In genomic region chr18:7568426-7568825, GRCh38 we compare ENCODE assay signal across 8 cellular contexts. TPM values are rescaled to one million over a fixed set of nuclear protein-coding genes. Genes with fewer than 3 reads are reported as not detected.
DNase-seq lines count a peak whose midpoint lies in the region; ATAC-seq and TF ChIP-seq lines count a peak whose summit lies in the region.

No MANE protein-coding gene starts in this region.

- peak; percentile 33 for TF ChIP-seq CTCF in Calu3 (IDR thresholded peaks at IDR 0.05; ENCODE audit: unreplicated experiment)
- TF ChIP-seq CTCF in heart left ventricle (IDR thresholded peaks at IDR 0.05), result peak in 9 of 12 donors; percentile 14 to 53 (median 28)
- TF ChIP-seq CTCF in osteocyte (IDR thresholded peaks at IDR 0.05), result peak; percentile 48

- no peaks in the 10 kb centered on the region for H3K9me3 ChIP-seq in heart left ventricle

- no peak for TF ChIP-seq POLR2A in heart left ventricle (IDR thresholded peaks at IDR 0.05)

- in situ Hi-C loops in ACHN (cut with HindIII; ENCODE audit: low pct_ligation_motif_present, low pct_unique_long_range_greater_than_20kb, low sequenced_read_pairs), result no loop called here

- peak overlapping the region; percentile 91 to 99 (median 98) for H3K27ac ChIP-seq in heart left ventricle

- no peak overlapping the region for H3K27ac Mint-ChIP-seq in Calu3 (ENCODE audit: unreplicated experiment)
- H3K27ac Mint-ChIP-seq in T-cell, result no peak overlapping the region
- H3K27ac Mint-ChIP-seq in osteocyte (ENCODE audit: unreplicated experiment), result peak overlapping the region; percentile 75
- H3K27ac Mint-ChIP-seq in activated CD4-positive, alpha-beta T cell treated with anti-CD3 and anti-CD28 coated beads, Interleukin-2, amount 10 ng/mL, durations not matched to agents 24 days and 14 days, result no peak overlapping the region

- DNase-seq in Calu3, result peak; percentile 50
- no peak for DNase-seq in T-cell
- DNase-seq in heart left ventricle, result peak; percentile 47 to 79 (median 52)
- peak; percentile 86 for DNase-seq in osteocyte (ENCODE audit: extremely low spot score, unreplicated experiment)
- DNase-seq in SW 1271 (lab: John Stamatoyannopoulos, UW), result no peak
- no peak for DNase-seq in activated CD4-positive, alpha-beta T cell treated with anti-CD3 and anti-CD28 coated beads, Interleukin-2, amount 10 ng/mL, durations not matched to agents 24 days and 14 days
- DNase-seq in ACHN, result no peak

- WGBS in heart left ventricle, 4 donors, result 0 to 1% (median 1%) methylated on average over 4 to 44 of the region's 44 CpGs

- H3K27me3 Mint-ChIP-seq in Calu3 (ENCODE audit: unreplicated experiment) (no peaks in the 10 kb centered on the region), T-cell (peaks cover 49 to 51% of the 10 kb centered on the region in 2 donors), osteocyte (ENCODE audit: unreplicated experiment) (no peaks in the 10 kb centered on the region)
- H3K27me3 Mint-ChIP-seq in activated CD4-positive, alpha-beta T cell treated with anti-CD3 and anti-CD28 coated beads, Interleukin-2, amount 10 ng/mL, durations not matched to agents 24 days and 14 days, result peaks cover 53% of the 10 kb centered on the region

- H3K4me3 Mint-ChIP-seq in Calu3 (ENCODE audit: low read depth, unreplicated experiment), result peak overlapping the region; percentile 78
- H3K4me3 Mint-ChIP-seq in T-cell, result peak overlapping the region; percentile 28 to 63 (median 60)
- peak overlapping the region; percentile 77 for H3K4me3 Mint-ChIP-seq in osteocyte (ENCODE audit: unreplicated experiment)
- no peak overlapping the region for H3K4me3 Mint-ChIP-seq in activated CD4-positive, alpha-beta T cell treated with anti-CD3 and anti-CD28 coated beads, Interleukin-2, amount 10 ng/mL, durations not matched to agents 24 days and 14 days

- H3K27me3 ChIP-seq in heart left ventricle, result peaks cover 0 to 32% (median 0%) of the 10 kb centered on the region in 9 donors

- BruUV-seq in Calu3 (replicated peaks; lab: Mats Ljungman, UMichigan), result no TSS peak

- H3K4me1 ChIP-seq in heart left ventricle, result peaks cover 0 to 54% (median 39%) of the 10 kb centered on the region in 12 donors

- H3K4me1 Mint-ChIP-seq in Calu3 (ENCODE audit: low read depth, unreplicated experiment) (peaks cover 45% of the 10 kb centered on the region), T-cell (peaks cover 0 to 9% (median 2%) of the 10 kb centered on the region in 3 donors), osteocyte (ENCODE audit: unreplicated experiment) (peaks cover 40% of the 10 kb centered on the region)
- peaks cover 7% of the 10 kb centered on the region for H3K4me1 Mint-ChIP-seq in activated CD4-positive, alpha-beta T cell treated with anti-CD3 and anti-CD28 coated beads, Interleukin-2, amount 10 ng/mL, durations not matched to agents 24 days and 14 days

- POLR2A ChIA-PET in T-cell (lab: Charles Lee), result no interaction called here

- H3K4me3 ChIP-seq in heart left ventricle, result peak overlapping the region; percentile 59 to 99 (median 92)

- CTCF ChIA-PET in Calu3 (lab: Charles Lee) (interaction anchor here (0.6 to 3.3 kb wide), 4 partner anchors 9 to 379 kb away, joined by 3 to 31 read pairs (median 5); no protein-coding TSS in a partner anchor), T-cell (lab: Charles Lee) (no interaction called here)

- no peak for ATAC-seq in T-cell (replicated peaks in 1 of 4)
- ATAC-seq in heart left ventricle, result peak; percentile 9 to 34 (median 14)
- no peak for ATAC-seq in HG03175 (IDR thresholded peaks at IDR 0.05; ENCODE audit: unreplicated experiment)

- intact Hi-C loops in Calu3 (cut with micrococcal nuclease; ENCODE audit: unreplicated experiment), result loop anchor here (2.0 to 10.0 kb wide), 3 partner anchors 56 to 916 kb away; no protein-coding TSS in a partner anchor
- intact Hi-C loops in heart left ventricle (cut with DNase I), result loop anchor here in 9 of 10 donors (2.0 to 10.0 kb wide), 13 partner anchors 39 to 914 kb away; no protein-coding TSS in a partner anchor
- intact Hi-C loops in activated CD4-positive, alpha-beta T cell treated with anti-CD3 and anti-CD28 coated beads, Interleukin-2, amount 10 ng/mL, durations not matched to agents 24 days and 14 days (cut with micrococcal nuclease), result no loop called here

- H3K36me3 Mint-ChIP-seq in Calu3 (ENCODE audit: insufficient read depth, unreplicated experiment), result peaks cover 24% of the 10 kb centered on the region
- H3K36me3 Mint-ChIP-seq in T-cell, result no peaks in the 10 kb centered on the region
- no peaks in the 10 kb centered on the region for H3K36me3 Mint-ChIP-seq in osteocyte (ENCODE audit: unreplicated experiment)
- H3K36me3 Mint-ChIP-seq in activated CD4-positive, alpha-beta T cell treated with anti-CD3 and anti-CD28 coated beads, Interleukin-2, amount 10 ng/mL, durations not matched to agents 24 days and 14 days (ENCODE audit: low read depth), result no peaks in the 10 kb centered on the region

- H3K9me3 Mint-ChIP-seq in Calu3 (ENCODE audit: low read depth, unreplicated experiment) (no peaks in the 10 kb centered on the region), T-cell (peaks cover 0 to 4% (median 0%) of the 10 kb centered on the region in 3 donors), osteocyte (ENCODE audit: unreplicated experiment) (no peaks in the 10 kb centered on the region)
- no peaks in the 10 kb centered on the region for H3K9me3 Mint-ChIP-seq in activated CD4-positive, alpha-beta T cell treated with anti-CD3 and anti-CD28 coated beads, Interleukin-2, amount 10 ng/mL, durations not matched to agents 24 days and 14 days

- no peaks in the 10 kb centered on the region for H3K36me3 ChIP-seq in heart left ventricle

RNA-seq across cellular contexts. Expression of gene PTPRM, which starts 1.3 kb away (rescaled TPM):
- 42.3 and 48.5 TPM in 2 replicates for total RNA-seq in Calu3 (2022)
- 10 to 100 TPM in 2 of 5 donors, 1 to 10 TPM in 3; 4.1 to 47.4 (median 7.1) TPM for total RNA-seq in T-cell
- total RNA-seq in heart left ventricle, result 100 to 1,000 TPM; 103 to 186 (median 132) TPM
- 10 to 100 TPM; 93.8 to 98.8 TPM for polyA plus RNA-seq in heart left ventricle
- 105 and 117 TPM in 2 replicates for total RNA-seq in osteocyte
- total RNA-seq in activated CD4-positive, alpha-beta T cell treated with anti-CD3 and anti-CD28 coated beads, Interleukin-2, amount 10 ng/mL, durations not matched to agents 24 days and 14 days, result 6.8 and 11.5 TPM in 2 replicates

Comparison
In these comparisons a context has a peak if more than half of its experiments do, and no peak if none do; other contexts are left out.
1. DNase-seq: peak in Calu3 (single experiment), heart left ventricle (5 of 5) and osteocyte (single experiment); none in T-cell (0 of 34), SW 1271 (0 of 2), activated CD4-positive, alpha-beta T cell treated with anti-CD3 and anti-CD28 coated beads, Interleukin-2, amount 10 ng/mL, durations not matched to agents 24 days and 14 days (single experiment) and ACHN (single experiment).
2. ATAC-seq: peak in heart left ventricle (4 of 4); none in T-cell (0 of 4) and HG03175 (single experiment).
3. Peak in every context shown above with its lines, with median percentiles within 50 percentile points of each other: CTCF ChIP-seq.